10 cellular contexts compared by ENCODE assay signal in genomic region chr19:46913198-46913851, GRCh38. TPM values are rescaled to one million over a fixed set of nuclear protein-coding genes. Genes with fewer than 3 reads are reported as not detected.
DNase-seq lines count a peak whose midpoint lies in the region; ATAC-seq and TF ChIP-seq lines count a peak whose summit lies in the region.
"Had no signal": no experiment of that assay in that cellular context is flagged by ENCODE, and none has a peak within 500 bp of the region (broad histone marks: within the 10 kb centered on the region; RNA-seq: fewer than 3 reads in every experiment).

No MANE protein-coding gene starts in this region.

- intact Hi-C loops in spleen (cut with DNase I; ENCODE audit: low total_unique reads) = no loop called here

- H3K9me2 ChIP-seq in hepatocyte (replicated peaks; ENCODE audit: insufficient read depth) = no peaks in the 10 kb centered on the region

- no peak overlapping the region for H2AFZ ChIP-seq in hepatocyte

- CTCF ChIA-PET in WTC11 (lab: Charles Lee) = interaction anchor here (0.6 to 1.3 kb wide), 3 partner anchors 10 to 100 kb away, joined by 3 to 5 read pairs (median 5); no protein-coding TSS in a partner anchor

- H3K9me3 ChIP-seq in hepatocyte (ENCODE audit: low read depth) = no peaks in the 10 kb centered on the region
- H3K9me3 ChIP-seq in spleen = no peaks in the 10 kb centered on the region
- H3K9me3 ChIP-seq: neutrophil had no signal

- no peaks in the 10 kb centered on the region for H3K27me3 ChIP-seq in hepatocyte
- H3K27me3 ChIP-seq in spleen (replicated peaks in 1 of 7) = no peaks in the 10 kb centered on the region
- H3K27me3 ChIP-seq: neutrophil had no signal

- peak overlapping the region; percentile 84 for H3K27ac Mint-ChIP-seq in HFFc6
- peak overlapping the region; percentile 57 for H3K27ac Mint-ChIP-seq in WTC11

- DNase-seq in HFFc6 = no peak
- no peak for DNase-seq in WTC11 (ENCODE audit: low spot score)
- no peak for DNase-seq in hepatocyte (ENCODE audit: low spot score)
- no peak for DNase-seq in spleen
- DNase-seq in erythroblast (lab: John Stamatoyannopoulos, UW) = no peak
- no peak for DNase-seq in GDM1 (lab: John Stamatoyannopoulos, UW)
- no peak for DNase-seq in activated effector memory CD4-positive, alpha-beta T cell treated with anti-CD3 and anti-CD28 coated beads, Interleukin-2, amount 50 U/mL, for 16 hours
- DNase-seq: hypothalamus had no signal

- H3K4me1 Mint-ChIP-seq in HFFc6 (ENCODE audit: low read depth) = peaks cover 60% of the 10 kb centered on the region
- H3K4me1 Mint-ChIP-seq in WTC11 = peaks cover 32% of the 10 kb centered on the region

- POLR2A ChIA-PET in WTC11 (lab: Charles Lee) = interaction anchor here (0.8 kb wide), 1 partner anchor 41 kb away, joined by 3 read pairs; no protein-coding TSS in a partner anchor

- H3K4me1 ChIP-seq in hepatocyte (ENCODE audit: insufficient read depth) = peaks cover 25% of the 10 kb centered on the region
- H3K4me1 ChIP-seq in spleen = peaks cover 5 to 95% (median 41%) of the 10 kb centered on the region in 6 donors

- H3K4me3 ChIP-seq in hepatocyte (no peak overlapping the region), spleen (no peak overlapping the region)

- H3K79me2 ChIP-seq in hepatocyte = peaks cover 97% of the 10 kb centered on the region

- H3K36me3 Mint-ChIP-seq in HFFc6 (ENCODE audit: low read depth) = peaks cover 8% of the 10 kb centered on the region
- H3K36me3 Mint-ChIP-seq in WTC11 = peaks cover 6% of the 10 kb centered on the region

- TF ChIP-seq POLR2A in spleen (IDR thresholded peaks at IDR 0.05) (no peak), erythroblast (IDR thresholded peaks at IDR 0.05; ENCODE audit: low read length) (no peak)

- H3K27me3 Mint-ChIP-seq in HFFc6 (ENCODE audit: insufficient read depth) (no peaks in the 10 kb centered on the region), WTC11 (ENCODE audit: low read depth) (no peaks in the 10 kb centered on the region)

- H3K36me3 ChIP-seq in hepatocyte (replicated peaks; ENCODE audit: insufficient read depth, low read depth) (no peaks in the 10 kb centered on the region), spleen (peaks cover 0 to 1% (median 0%) of the 10 kb centered on the region in 6 donors)

- peak overlapping the region; percentile 56 for H3K4me2 ChIP-seq in hepatocyte

- H3K4me3 Mint-ChIP-seq in HFFc6 (peak overlapping the region; percentile 76), WTC11 (no peak overlapping the region)

- no peaks in the 10 kb centered on the region for H3K9me3 Mint-ChIP-seq in HFFc6
- H3K9me3 Mint-ChIP-seq in WTC11 = peaks cover 4% of the 10 kb centered on the region; the same call in 1 of the 2 replicates

- H4K20me1 ChIP-seq in hepatocyte (ENCODE audit: insufficient read depth, poor library complexity, severe bottlenecking) = peaks cover 75% of the 10 kb centered on the region

- WGBS in hepatocyte (ENCODE audit: low lambda C conversion rate, missing lambda C conversion rate) = 32% methylated on average over 6 of the region's 6 CpGs
- WGBS in spleen, 5 donors = 84 to 92% (median 90%) methylated on average over 6 of the region's 6 CpGs

- ATAC-seq in WTC11 = no peak
- ATAC-seq in HG03175 (IDR thresholded peaks at IDR 0.05; ENCODE audit: unreplicated experiment) = no peak

- H3K27ac ChIP-seq in hepatocyte = peak overlapping the region; percentile 38
- H3K27ac ChIP-seq in spleen = peak overlapping the region in 5 of 8 donors; percentile 2 to 33 (median 26)
- H3K27ac ChIP-seq: neutrophil had no signal

- no peak for TF ChIP-seq CTCF in HFFc6 (IDR thresholded peaks at IDR 0.05)
- no peak for TF ChIP-seq CTCF in WTC11 (IDR thresholded peaks at IDR 0.05)
- no peak for TF ChIP-seq CTCF in hepatocyte (IDR thresholded peaks at IDR 0.05; ENCODE audit: poor library complexity)
- TF ChIP-seq CTCF in spleen (IDR thresholded peaks at IDR 0.05 in 8 of 11, conservative IDR thresholded peaks at IDR 0.05 in 3 of 11) = no peak

TF ChIP-seq in WTC11, 78 proteins besides CTCF, POLR2A, EP300 and RAD21:
- TF ChIP-seq STAT6 (CRISPR knock-in tag; conservative IDR thresholded peaks at IDR 0.05; ENCODE audit: low read depth) (no peak), ZNF396 (CRISPR knock-in tag; IDR thresholded peaks at IDR 0.05; ENCODE audit: borderline replicate concordance) (no peak), TP53 (CRISPR knock-in tag; IDR thresholded peaks at IDR 0.05) (no peak), ZNF281 (CRISPR knock-in tag; IDR thresholded peaks at IDR 0.05) (no peak)

RNA-seq across cellular contexts. Expression of gene ARHGAP35, which starts 52.5 kb away (rescaled TPM):
- 10 to 100 TPM; 51.9 to 69.8 (median 63.4) TPM for total RNA-seq in HFFc6 (2021; fragmentation: NEBNext Ultra II Directional; extraction: Animal tissue kit (Norgen Biotek cat#: 25700))
- 47.2 to 56.3 TPM (median 47.3 TPM) in 3 replicates for total RNA-seq in WTC11 (2021)
- 44.3 and 48.1 TPM in 2 replicates for total RNA-seq in hepatocyte
- polyA plus RNA-seq in hepatocyte = 11.5 and 18.6 TPM in 2 replicates
- 10 to 100 TPM; 26.0 to 49.4 (median 42.9) TPM for total RNA-seq in spleen
- 10 to 100 TPM in 1 of 3 donors, 1 to 10 TPM in 2; 2.3 to 10.8 (median 3.0) TPM for polyA plus RNA-seq in spleen
